Comparison of ENCODE assay signal across 1 cellular context in the genomic region with DNA sequence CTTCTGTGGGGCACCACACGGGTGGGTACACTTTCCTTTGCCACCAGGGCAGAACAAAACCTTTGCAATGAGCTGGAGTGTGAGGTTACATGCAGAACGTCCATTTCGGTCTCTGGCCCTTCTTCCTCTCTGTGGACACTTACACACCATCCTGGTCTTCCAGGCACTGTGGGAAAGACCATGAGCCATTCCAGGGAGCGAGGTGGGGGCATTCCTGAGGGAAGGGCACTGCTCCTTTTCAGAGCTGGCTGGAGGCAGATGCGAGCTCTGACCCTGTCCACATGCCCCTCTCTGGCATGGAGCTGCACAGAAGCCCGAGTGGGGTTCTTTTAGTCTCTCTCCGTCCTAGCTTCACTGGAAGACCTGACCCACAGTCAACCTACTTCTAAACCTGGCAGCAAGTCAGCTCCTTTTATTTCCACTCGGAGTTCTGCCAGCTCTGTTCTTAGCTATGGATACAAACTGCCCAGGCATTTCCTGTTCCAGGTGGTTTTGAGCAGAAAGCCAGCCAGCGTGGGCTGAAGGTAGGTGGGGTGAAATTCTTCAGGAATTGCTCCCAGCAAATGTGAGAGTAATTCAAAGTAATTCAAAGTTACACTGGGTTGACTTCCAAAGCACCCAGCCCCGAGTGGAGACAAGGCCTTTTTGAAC.
TF ChIP-seq lines count a peak whose summit lies in the region.

No MANE protein-coding gene starts in this region.

TF ChIP-seq in IMR-90, 13 proteins besides CTCF, POLR2A, EP300 and RAD21:
- TF ChIP-seq SMC3 (IDR thresholded peaks at IDR 0.05; ENCODE audit: low read depth, low read length) (no peak), MAZ (IDR thresholded peaks at IDR 0.05; ENCODE audit: borderline replicate concordance, low read depth, low read length) (no peak), RCOR1 (IDR thresholded peaks at IDR 0.05; ENCODE audit: insufficient replicate concordance, low read length) (no peak), MXI1 (IDR thresholded peaks at IDR 0.05; ENCODE audit: borderline replicate concordance, low read depth, low read length) (no peak), CEBPB (IDR thresholded peaks at IDR 0.05; ENCODE audit: low read depth, low read length) (no peak)
- TF ChIP-seq, protein P1, sequence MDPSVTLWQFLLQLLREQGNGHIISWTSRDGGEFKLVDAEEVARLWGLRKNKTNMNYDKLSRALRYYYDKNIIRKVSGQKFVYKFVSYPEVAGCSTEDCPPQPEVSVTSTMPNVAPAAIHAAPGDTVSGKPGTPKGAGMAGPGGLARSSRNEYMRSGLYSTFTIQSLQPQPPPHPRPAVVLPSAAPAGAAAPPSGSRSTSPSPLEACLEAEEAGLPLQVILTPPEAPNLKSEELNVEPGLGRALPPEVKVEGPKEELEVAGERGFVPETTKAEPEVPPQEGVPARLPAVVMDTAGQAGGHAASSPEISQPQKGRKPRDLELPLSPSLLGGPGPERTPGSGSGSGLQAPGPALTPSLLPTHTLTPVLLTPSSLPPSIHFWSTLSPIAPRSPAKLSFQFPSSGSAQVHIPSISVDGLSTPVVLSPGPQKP (IDR thresholded peaks at IDR 0.05; ENCODE audit: borderline replicate concordance, low read depth, low read length): no peak
